In the genomic region with DNA sequence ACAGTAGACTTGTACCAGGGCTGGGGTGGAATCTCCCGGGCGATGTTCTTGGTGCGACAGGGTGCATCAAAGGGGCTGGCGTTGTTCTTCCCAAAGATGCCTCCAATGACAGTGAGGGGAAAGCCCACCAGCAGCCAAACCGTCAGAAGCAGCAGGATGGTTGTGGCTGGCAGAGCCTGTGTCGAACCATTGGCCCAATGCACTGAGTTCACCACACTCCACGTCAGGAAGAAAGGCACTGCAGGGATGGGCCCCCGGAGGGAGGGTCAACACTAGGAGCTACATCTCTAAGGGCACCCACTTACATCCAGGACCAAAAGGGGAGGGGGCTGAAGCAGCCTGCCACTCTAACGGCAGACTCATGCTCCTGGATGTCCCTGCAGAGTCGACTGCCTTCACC, we compare ENCODE assay signal across 26 cellular contexts. TPM values are rescaled to one million over a fixed set of nuclear protein-coding genes. Genes with fewer than 3 reads are reported as not detected.
"Had no signal": no experiment of that assay in that cellular context is flagged by ENCODE, and none has a peak within 500 bp of the region (broad histone marks: within the 10 kb centered on the region; RNA-seq: fewer than 3 reads in every experiment).

No MANE protein-coding gene starts in this region.

- H3K4me3 ChIP-seq: gastroesophageal sphincter, hepatocyte, neural progenitor cell, skin epidermis, upper lobe of left lung, vagina had no signal

- H3K27me3 ChIP-seq: gastroesophageal sphincter, hepatocyte, neural progenitor cell, upper lobe of left lung, vagina had no signal

- H3K9me3 ChIP-seq: gastroesophageal sphincter, upper lobe of left lung, vagina had no signal

- ATAC-seq: activated naive CD4-positive, alpha-beta T cell treated with anti-CD3 and anti-CD28 coated beads, Interleukin-2, amount 50 U/mL, for 72 hours; activated T-cell treated with anti-CD3 and anti-CD28 coated beads, Interleukin-2, amount 50 U/mL, for 72 hours; effector memory CD8-positive, alpha-beta T cell; gastroesophageal sphincter; left colon; sciatic nerve; stimulated activated memory B cell treated with anti-CD40 and anti-IgM and Interleukin-4, amounts not matched to agents 10 μg/mL and 1 μg/mL and 100 μg/mL, for 72 hours; stimulated activated naive CD8-positive, alpha-beta T cell treated with anti-CD3 and anti-CD28 coated beads, Interleukin-15, amount 100 ng/mL, for 72 hours had no signal

- H3K36me3 ChIP-seq: neural progenitor cell had no signal

- DNase-seq: activated CD4-positive, alpha-beta T cell treated with anti-CD3 and anti-CD28 coated beads for 4 hours; activated CD4-positive, alpha-beta T cell treated with anti-CD3 and anti-CD28 coated beads, Interleukin-2, amount 50 U/mL, for 4 hours; activated naive CD4-positive, alpha-beta T cell; activated T-cell treated with anti-CD3 and anti-CD28 coated beads, Interleukin-2, amount 50 U/mL, for 72 hours; anterior cingulate cortex; effector memory CD8-positive, alpha-beta T cell; kidney; left colon; mammary epithelial cell; occipital lobe; posterior cingulate gyrus; stimulated activated CD4-positive, alpha-beta T cell treated with anti-CD3 and anti-CD28 coated beads, Interleukin-12 subunit alpha, Interleukin-12 subunit beta, amount 100 ng/mL, for 4 hours; stimulated activated CD4-positive, alpha-beta T cell treated with anti-CD3 and anti-CD28 coated beads, Interleukin-4, amount 100 ng/mL, for 1 hour; stimulated activated naive CD8-positive, alpha-beta T cell treated with anti-CD3 and anti-CD28 coated beads, Interleukin-15, amount 100 ng/mL, for 72 hours; substantia nigra; upper lobe of left lung had no signal

- H3K27me3 Mint-ChIP-seq: effector memory CD8-positive, alpha-beta T cell; stimulated activated memory B cell treated with anti-CD40 and anti-IgM and Interleukin-4, amounts not matched to agents 10 μg/mL and 1 μg/mL and 100 μg/mL, for 72 hours; stimulated activated naive CD8-positive, alpha-beta T cell treated with anti-CD3 and anti-CD28 coated beads, Interleukin-15, amount 100 ng/mL, for 72 hours had no signal

- H3K9me3 Mint-ChIP-seq: activated naive CD4-positive, alpha-beta T cell treated with anti-CD3 and anti-CD28 coated beads, Interleukin-2, amount 50 U/mL, for 72 hours; activated T-cell treated with anti-CD3 and anti-CD28 coated beads, Interleukin-2, amount 50 U/mL, for 72 hours; effector memory CD8-positive, alpha-beta T cell; neural progenitor cell; stimulated activated memory B cell treated with anti-CD40 and anti-IgM and Interleukin-4, amounts not matched to agents 10 μg/mL and 1 μg/mL and 100 μg/mL, for 72 hours; stimulated activated naive CD8-positive, alpha-beta T cell treated with anti-CD3 and anti-CD28 coated beads, Interleukin-15, amount 100 ng/mL, for 72 hours had no signal

- H3K27ac ChIP-seq: gastroesophageal sphincter, hepatocyte, neural progenitor cell, upper lobe of left lung, vagina had no signal

- H3K4me3 Mint-ChIP-seq: activated T-cell treated with anti-CD3 and anti-CD28 coated beads, Interleukin-2, amount 50 U/mL, for 72 hours; effector memory CD8-positive, alpha-beta T cell; stimulated activated memory B cell treated with anti-CD40 and anti-IgM and Interleukin-4, amounts not matched to agents 10 μg/mL and 1 μg/mL and 100 μg/mL, for 72 hours; stimulated activated naive CD8-positive, alpha-beta T cell treated with anti-CD3 and anti-CD28 coated beads, Interleukin-15, amount 100 ng/mL, for 72 hours had no signal

- H3K27ac Mint-ChIP-seq: stimulated activated memory B cell treated with anti-CD40 and anti-IgM and Interleukin-4, amounts not matched to agents 10 μg/mL and 1 μg/mL and 100 μg/mL, for 72 hours had no signal

RNA-seq across cellular contexts. Expression of a gene that starts 15.1 kb away (rescaled TPM):
- total RNA-seq: dermis microvascular lymphatic vessel endothelial cell, hepatocyte, occipital lobe, sciatic nerve had no signal
- polyA plus RNA-seq: fibroblast of lung, mammary epithelial cell had no signal
